ENCODE assay signal across 9 cellular contexts in the genomic region with DNA sequence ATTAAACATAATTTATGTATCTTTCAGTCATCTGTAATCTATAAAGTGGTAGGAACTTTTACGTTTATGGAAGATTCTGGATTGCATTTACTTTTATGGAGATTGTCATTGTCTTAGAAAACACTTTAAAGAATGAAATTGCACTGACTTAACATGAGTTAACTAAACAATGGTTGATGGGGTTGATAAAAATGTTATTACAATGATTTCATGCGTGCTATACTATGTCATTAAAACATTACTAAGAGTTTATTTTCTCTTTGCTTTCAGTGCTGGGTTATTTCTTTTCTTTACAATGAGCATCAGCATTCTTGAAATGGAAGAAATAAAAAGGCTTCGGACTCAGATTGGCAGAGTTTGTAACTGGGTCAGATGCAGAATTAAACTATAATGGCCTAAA.
"Had no signal": no experiment of that assay in that cellular context is flagged by ENCODE, and none has a peak within 500 bp of the region (broad histone marks: within the 10 kb centered on the region; RNA-seq: fewer than 3 reads in every experiment).

No MANE protein-coding gene starts in this region.

- DNase-seq: GM23248, GOT3, H7, HFFc6, KBM-7 had no signal

- H3K4me3 ChIP-seq: GM23248, HAP-1 had no signal

- ATAC-seq: HCT116, HepG2 had no signal

- H3K36me3 ChIP-seq: HAP-1 had no signal

- H3K27ac ChIP-seq: GM23248, HL-60 had no signal

- H3K9me3 ChIP-seq: HAP-1 had no signal

- H3K4me1 ChIP-seq: HAP-1 had no signal
